In genomic region chr14:61563162-61563511, GRCh38 we compare ENCODE assay signal across 11 cellular contexts.
DNase-seq lines count a peak whose midpoint lies in the region; ATAC-seq and TF ChIP-seq lines count a peak whose summit lies in the region.
"Had no signal": no experiment of that assay in that cellular context is flagged by ENCODE, and none has a peak within 500 bp of the region (broad histone marks: within the 10 kb centered on the region; RNA-seq: fewer than 3 reads in every experiment).

No MANE protein-coding gene starts in this region.

- peak overlapping the region; percentile 99 for H2BK12ac ChIP-seq in trophoblast cell (ENCODE audit: low read length)

- TF ChIP-seq CTCF in Caco-2 (IDR thresholded peaks at IDR 0.05; ENCODE audit: insufficient read depth in 1 of 2, low read depth in 1 of 2, low read length in 1 of 2, severe bottlenecking in 1 of 2, unreplicated experiment in 1 of 2): no peak
- no peak for TF ChIP-seq CTCF in chondrocyte (IDR thresholded peaks at IDR 0.05)

- peak overlapping the region; percentile 95 for H2AK5ac ChIP-seq in trophoblast cell (ENCODE audit: low read length)

- no peak for ATAC-seq in GM18909 (IDR thresholded peaks at IDR 0.05; ENCODE audit: poor library complexity, unreplicated experiment)
- ATAC-seq in HG03280 (IDR thresholded peaks at IDR 0.05; ENCODE audit: unreplicated experiment): no peak
- no peak for ATAC-seq in HG03565 (IDR thresholded peaks at IDR 0.05; ENCODE audit: unreplicated experiment)

- H3K36me3 Mint-ChIP-seq in Caco-2 (ENCODE audit: insufficient read depth, unreplicated experiment): peaks cover 6% of the 10 kb centered on the region
- no peaks in the 10 kb centered on the region for H3K36me3 Mint-ChIP-seq in chondrocyte (ENCODE audit: low read depth)
- H3K36me3 Mint-ChIP-seq: naive B cell had no signal

- peak overlapping the region; percentile 61 for H2AFZ ChIP-seq in trophoblast cell (ENCODE audit: insufficient read depth, low read length, poor library complexity)

- CTCF ChIA-PET in Caco-2 (lab: Charles Lee): interaction anchor here (0.8 kb wide), 1 partner anchor 18 kb away, joined by 3 read pairs; no protein-coding TSS in a partner anchor

- peaks cover 76% of the 10 kb centered on the region for H3K79me1 ChIP-seq in trophoblast cell (ENCODE audit: low read length)

- peak overlapping the region; percentile 66 for H3K4ac ChIP-seq in trophoblast cell (ENCODE audit: low read depth, low read length)

- H3K9me3 Mint-ChIP-seq in Caco-2 (ENCODE audit: unreplicated experiment) (peaks cover 9% of the 10 kb centered on the region), chondrocyte (ENCODE audit: low read depth) (peaks cover under 1% of the 10 kb centered on the region)
- H3K9me3 Mint-ChIP-seq: naive B cell had no signal

- peak overlapping the region; percentile 62 for H4K8ac ChIP-seq in trophoblast cell (ENCODE audit: low read depth, low read length)

- peak overlapping the region; percentile 97 for H3K14ac ChIP-seq in trophoblast cell (ENCODE audit: low read length)

- H3K27ac ChIP-seq in trophoblast cell (ENCODE audit: low read depth, low read length): peak overlapping the region; percentile 97

- H3K9me3 ChIP-seq in Caco-2 (no peaks in the 10 kb centered on the region), trophoblast cell (ENCODE audit: insufficient read depth, low read depth, low read length) (no peaks in the 10 kb centered on the region)

- no peak overlapping the region for H3K4me3 Mint-ChIP-seq in Caco-2 (ENCODE audit: unreplicated experiment)
- H3K4me3 Mint-ChIP-seq in chondrocyte (ENCODE audit: unreplicated experiment): no peak overlapping the region
- H3K4me3 Mint-ChIP-seq: naive B cell had no signal

- H3K9ac ChIP-seq in trophoblast cell (ENCODE audit: low read length): no peak overlapping the region

- H2BK5ac ChIP-seq in trophoblast cell (ENCODE audit: low read depth, low read length, poor library complexity): peak overlapping the region; percentile 95

- H3K23ac ChIP-seq in trophoblast cell (ENCODE audit: low read length): no peak overlapping the region

- H3K4me2 ChIP-seq in trophoblast cell (ENCODE audit: low read length): no peak overlapping the region

- DNase-seq in Caco-2 (no peak), NCI-H69 (lab: John Stamatoyannopoulos, UW) (peak; percentile 56), chondrocyte (ENCODE audit: low spot score) (no peak), trophoblast cell (no peak), SIG-M5 (lab: John Stamatoyannopoulos, UW) (no peak)
- DNase-seq: dorsolateral prefrontal cortex, naive B cell, NCI-H1436 treated with DMSO at 0.1 percent for 48 hours had no signal

- H3K27me3 ChIP-seq in Caco-2 (replicated peaks; ENCODE audit: control insufficient read depth, insufficient read depth, low read length) (no peaks in the 10 kb centered on the region), trophoblast cell (ENCODE audit: insufficient read depth, low read length) (no peaks in the 10 kb centered on the region)
- H3K27me3 ChIP-seq: dorsolateral prefrontal cortex had no signal

- H3K4me1 Mint-ChIP-seq in Caco-2 (ENCODE audit: low read depth, unreplicated experiment) (peaks cover 40% of the 10 kb centered on the region), chondrocyte (ENCODE audit: low read depth) (peaks cover 95% of the 10 kb centered on the region)

- H3K4me1 ChIP-seq in Caco-2 (peaks cover 60% of the 10 kb centered on the region), trophoblast cell (ENCODE audit: control insufficient read depth in 1 of 2, insufficient read depth in 2 of 2, low read length in 2 of 2) (peaks cover 49 to 62% of the 10 kb centered on the region in 2 experiments)

- H3K79me2 ChIP-seq in trophoblast cell (ENCODE audit: control insufficient read depth, insufficient read depth, low read length, poor library complexity): peaks cover 28% of the 10 kb centered on the region

- H3K36me3 ChIP-seq in Caco-2 (ENCODE audit: control insufficient read depth, insufficient read depth, low read length): no peaks in the 10 kb centered on the region
- H3K36me3 ChIP-seq in trophoblast cell (ENCODE audit: control insufficient read depth in 1 of 2, insufficient read depth in 2 of 2, low read length in 2 of 2): no peaks in the 10 kb centered on the region

- peak overlapping the region; percentile 73 for H3K18ac ChIP-seq in trophoblast cell (ENCODE audit: low read length)

- H3K4me3 ChIP-seq in Caco-2 (ENCODE audit: low read depth, low read length) (no peak overlapping the region), trophoblast cell (ENCODE audit: low read depth, low read length) (no peak overlapping the region)
- H3K4me3 ChIP-seq: dorsolateral prefrontal cortex had no signal

- H2BK120ac ChIP-seq in trophoblast cell (ENCODE audit: insufficient read depth, low read length, poor library complexity): peak overlapping the region; percentile 100

- no CpG with 5 or more reads among the region's 7 CpGs for WGBS in trophoblast cell (ENCODE audit: extremely low coverage, insufficient coverage, insufficient read length)

- H4K12ac ChIP-seq in trophoblast cell (ENCODE audit: low read depth, low read length): peak overlapping the region; percentile 9

- H3K27ac Mint-ChIP-seq in Caco-2 (ENCODE audit: unreplicated experiment) (peak overlapping the region; percentile 94), chondrocyte (ENCODE audit: unreplicated experiment) (peak overlapping the region; percentile 97)

- POLR2A ChIA-PET in Caco-2 (lab: Charles Lee): no interaction called here

- peak overlapping the region; percentile 96 for H4K91ac ChIP-seq in trophoblast cell (ENCODE audit: low read depth, low read length)

- H3K27me3 Mint-ChIP-seq in Caco-2 (ENCODE audit: insufficient read depth, unreplicated experiment) (no peaks in the 10 kb centered on the region), chondrocyte (ENCODE audit: low read depth) (no peaks in the 10 kb centered on the region)
- H3K27me3 Mint-ChIP-seq: naive B cell had no signal

- BruUV-seq in Caco-2 (replicated peaks; lab: Mats Ljungman, UMichigan): no TSS peak

- intact Hi-C loops in Caco-2 (cut with micrococcal nuclease; ENCODE audit: unreplicated experiment): loop anchor here (5.0 kb wide), 2 partner anchors 101 to 154 kb away; no protein-coding TSS in a partner anchor
